Comparison of ENCODE assay signal across 12 cellular contexts in the genomic region with DNA sequence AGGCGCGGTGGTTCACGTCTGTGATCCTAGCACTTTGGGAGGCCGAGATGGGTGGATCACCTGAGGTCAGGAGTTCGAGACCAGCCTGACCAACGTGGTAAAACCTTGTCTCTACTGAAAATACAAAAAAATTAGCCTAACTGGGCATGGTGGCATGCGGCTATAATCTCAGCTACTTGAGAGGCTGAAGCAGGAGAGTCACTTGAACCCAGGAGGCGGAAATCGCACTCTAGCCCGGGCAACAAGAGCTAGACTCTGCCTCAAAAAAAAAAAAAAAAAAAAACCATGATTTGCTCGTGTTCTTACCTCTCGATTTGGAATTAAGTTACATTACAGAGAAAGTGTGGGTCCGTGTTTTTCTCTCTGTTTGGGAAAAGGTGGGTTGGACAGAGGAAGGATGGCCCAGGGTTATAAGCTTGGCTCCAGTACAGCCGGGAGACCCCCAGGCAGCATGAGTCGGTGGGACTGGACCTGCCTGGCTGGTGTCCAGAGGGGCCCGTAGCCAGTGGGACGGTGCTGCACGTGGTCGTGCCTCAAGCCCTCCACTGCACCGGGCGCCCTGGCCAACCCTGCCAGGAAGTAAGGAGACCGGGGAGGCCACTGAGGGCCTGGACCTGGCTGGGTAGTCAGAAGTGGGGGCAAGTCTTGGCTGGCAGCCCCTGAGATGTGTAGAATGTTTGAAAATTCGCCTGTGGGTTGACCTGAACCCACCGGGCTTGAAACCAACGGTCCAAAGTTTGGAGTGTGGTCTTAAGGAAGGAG. TPM values are rescaled to one million over a fixed set of nuclear protein-coding genes. Genes with fewer than 3 reads are reported as not detected.
DNase-seq lines count a peak whose midpoint lies in the region; ATAC-seq and TF ChIP-seq lines count a peak whose summit lies in the region.
"Had no signal": no experiment of that assay in that cellular context is flagged by ENCODE, and none has a peak within 500 bp of the region (broad histone marks: within the 10 kb centered on the region; RNA-seq: fewer than 3 reads in every experiment).

No MANE protein-coding gene starts in this region.

- no peak overlapping the region for H3K4me3 Mint-ChIP-seq in activated CD8-positive, alpha-beta memory T cell treated with anti-CD3 and anti-CD28 coated beads, Interleukin-2, amount 10 ng/mL, durations not matched to agents 7 days and 5 days
- peak overlapping the region; percentile 18 for H3K4me3 Mint-ChIP-seq in nephron progenitor cell

- H3K4me3 ChIP-seq in ascending aorta (no peak overlapping the region), BE2C (ENCODE audit: low read depth, low read length) (no peak overlapping the region)
- H3K4me3 ChIP-seq: gastrocnemius medialis, pancreas, suprapubic skin had no signal

- no peaks in the 10 kb centered on the region for H3K9me3 Mint-ChIP-seq in activated CD8-positive, alpha-beta memory T cell treated with anti-CD3 and anti-CD28 coated beads, Interleukin-2, amount 10 ng/mL, durations not matched to agents 7 days and 5 days (ENCODE audit: low read depth)
- no peaks in the 10 kb centered on the region for H3K9me3 Mint-ChIP-seq in activated naive CD4-positive, alpha-beta T cell treated with anti-CD3 and anti-CD28 coated beads, Interleukin-2, amount 50 U/mL, for 72 hours
- H3K9me3 Mint-ChIP-seq in nephron progenitor cell: no peaks in the 10 kb centered on the region

- TF ChIP-seq CTCF in nephron progenitor cell (IDR thresholded peaks at IDR 0.05): no peak
- no peak for TF ChIP-seq CTCF in ascending aorta (IDR thresholded peaks at IDR 0.05)
- TF ChIP-seq CTCF in BE2C (IDR thresholded peaks at IDR 0.05; ENCODE audit: low read depth, low read length): no peak

- peaks cover 19 to 29% of the 10 kb centered on the region in 2 donors for H3K4me1 ChIP-seq in ascending aorta
- H3K4me1 ChIP-seq in BE2C: no peaks in the 10 kb centered on the region

- H3K27me3 Mint-ChIP-seq in activated CD8-positive, alpha-beta memory T cell treated with anti-CD3 and anti-CD28 coated beads, Interleukin-2, amount 10 ng/mL, durations not matched to agents 7 days and 5 days: peaks cover 6% of the 10 kb centered on the region
- H3K27me3 Mint-ChIP-seq in nephron progenitor cell (ENCODE audit: low read depth, poor library complexity): peaks cover 28% of the 10 kb centered on the region

- H3K27ac ChIP-seq in ascending aorta: no peak overlapping the region
- H3K27ac ChIP-seq: gastrocnemius medialis, pancreas, suprapubic skin had no signal

- ATAC-seq in activated CD8-positive, alpha-beta memory T cell treated with anti-CD3 and anti-CD28 coated beads, Interleukin-2, amount 10 ng/mL, durations not matched to agents 7 days and 5 days: no peak
- ATAC-seq in activated naive CD4-positive, alpha-beta T cell treated with anti-CD3 and anti-CD28 coated beads, Interleukin-2, amount 50 U/mL, for 72 hours: no peak
- ATAC-seq in GM18909 (IDR thresholded peaks at IDR 0.05; ENCODE audit: poor library complexity, unreplicated experiment): no peak
- ATAC-seq: gastrocnemius medialis, pancreas had no signal

- peak overlapping the region; percentile 29 for H3K27ac Mint-ChIP-seq in activated CD8-positive, alpha-beta memory T cell treated with anti-CD3 and anti-CD28 coated beads, Interleukin-2, amount 10 ng/mL, durations not matched to agents 7 days and 5 days
- H3K27ac Mint-ChIP-seq in activated naive CD4-positive, alpha-beta T cell treated with anti-CD3 and anti-CD28 coated beads, Interleukin-2, amount 50 U/mL, for 72 hours: peak overlapping the region; percentile 96 to 100
- no peak overlapping the region for H3K27ac Mint-ChIP-seq in nephron progenitor cell

- H3K9me3 ChIP-seq in ascending aorta: no peaks in the 10 kb centered on the region
- H3K9me3 ChIP-seq in BE2C: no peaks in the 10 kb centered on the region
- H3K9me3 ChIP-seq: gastrocnemius medialis, pancreas, suprapubic skin had no signal

- H3K36me3 Mint-ChIP-seq in activated CD8-positive, alpha-beta memory T cell treated with anti-CD3 and anti-CD28 coated beads, Interleukin-2, amount 10 ng/mL, durations not matched to agents 7 days and 5 days: peaks cover 40% of the 10 kb centered on the region
- H3K36me3 Mint-ChIP-seq in activated naive CD4-positive, alpha-beta T cell treated with anti-CD3 and anti-CD28 coated beads, Interleukin-2, amount 50 U/mL, for 72 hours: peaks cover 24 to 36% of the 10 kb centered on the region in 2 donors
- H3K36me3 Mint-ChIP-seq in nephron progenitor cell (ENCODE audit: low read depth): peaks cover 24% of the 10 kb centered on the region

- CTCF ChIA-PET in activated CD8-positive, alpha-beta memory T cell treated with anti-CD3 and anti-CD28 coated beads, Interleukin-2, amount 10 ng/mL, durations not matched to agents 7 days and 5 days (lab: Charles Lee): interaction anchor here (0.6 kb wide), 1 partner anchor 25 kb away, joined by 4 read pairs; no protein-coding TSS in a partner anchor
- CTCF ChIA-PET in HEK293T (lab: Yijun Ruan, JAX): no interaction called here

- H3K4me1 Mint-ChIP-seq in activated CD8-positive, alpha-beta memory T cell treated with anti-CD3 and anti-CD28 coated beads, Interleukin-2, amount 10 ng/mL, durations not matched to agents 7 days and 5 days: peaks cover 42% of the 10 kb centered on the region
- H3K4me1 Mint-ChIP-seq in nephron progenitor cell: peaks cover 32% of the 10 kb centered on the region

- H3K36me3 ChIP-seq in ascending aorta (peaks cover 20 to 37% of the 10 kb centered on the region in 2 donors), BE2C (peaks cover 36% of the 10 kb centered on the region)

- no peak for DNase-seq in activated CD8-positive, alpha-beta memory T cell treated with anti-CD3 and anti-CD28 coated beads, Interleukin-2, amount 10 ng/mL, durations not matched to agents 7 days and 5 days
- DNase-seq in activated CD8-positive, alpha-beta memory T cell treated with anti-CD3 and anti-CD28 coated beads, Interleukin-2, amount 50 U/mL, for 48 hours: no peak
- DNase-seq in HEK293T (ENCODE audit: extremely low spot score): no peak
- DNase-seq in activated naive CD4-positive, alpha-beta T cell treated with anti-CD3 and anti-CD28 coated beads, Interleukin-2, amount 50 U/mL, for 72 hours (ENCODE audit: low spot score in 2 of 2): no peak
- no peak for DNase-seq in nephron progenitor cell
- DNase-seq in ascending aorta (ENCODE audit: low spot score in 2 of 2): no peak
- no peak for DNase-seq in BE2C
- DNase-seq: DMS153, gastrocnemius medialis had no signal

- POLR2A ChIA-PET in HEK293T (lab: Yijun Ruan, JAX): interaction anchor here (1.3 to 2.8 kb wide), 2 partner anchors 10 to 172 kb away, joined by 4 to 16 read pairs; a partner anchor contains a TSS

- intact Hi-C loops in ascending aorta (cut with DNase I): no loop called here

- peaks cover 15% of the 10 kb centered on the region for H3K27me3 ChIP-seq in ascending aorta
- H3K27me3 ChIP-seq in BE2C: peaks cover 5% of the 10 kb centered on the region; the same call in 1 of the 2 replicates

TF ChIP-seq in HEK293T, 16 proteins besides CTCF, POLR2A, EP300 and RAD21:
- TF ChIP-seq HDGF (IDR thresholded peaks at IDR 0.05; ENCODE audit: borderline replicate concordance) (no peak), ZNF384 (IDR thresholded peaks at IDR 0.05) (peak; percentile 49; the same call in 1 of the 2 replicates)

RNA-seq across cellular contexts. Expression of a gene that starts 3.7 kb away (rescaled TPM):
- total RNA-seq in activated CD8-positive, alpha-beta memory T cell treated with anti-CD3 and anti-CD28 coated beads, Interleukin-2, amount 10 ng/mL, durations not matched to agents 7 days and 5 days: 1,000 to 10,000 TPM; 1,331 to 1,537 TPM
- total RNA-seq in activated naive CD4-positive, alpha-beta T cell treated with anti-CD3 and anti-CD28 coated beads, Interleukin-2, amount 50 U/mL, for 72 hours: 1,000 to 10,000 TPM; 1,495 to 1,747 TPM
- total RNA-seq in ascending aorta: 3,111 TPM
- 4,587 TPM for polyA plus RNA-seq in BE2C (2012; ENCODE audit: insufficient read depth, insufficient read length, low read depth)

RNA-seq across cellular contexts. Expression of a gene that starts 8.1 kb away (rescaled TPM):
- under 1 TPM; 0.03 to 0.12 TPM for total RNA-seq in activated CD8-positive, alpha-beta memory T cell treated with anti-CD3 and anti-CD28 coated beads, Interleukin-2, amount 10 ng/mL, durations not matched to agents 7 days and 5 days
- total RNA-seq in activated naive CD4-positive, alpha-beta T cell treated with anti-CD3 and anti-CD28 coated beads, Interleukin-2, amount 50 U/mL, for 72 hours: under 1 TPM; 0.09 to 0.14 TPM
- total RNA-seq in ascending aorta: not detected
- 28.2 TPM for polyA plus RNA-seq in BE2C (2012; ENCODE audit: insufficient read depth, insufficient read length, low read depth)

RNA-seq across cellular contexts. Expression of a gene that starts 34.5 kb away (rescaled TPM):
- total RNA-seq in activated CD8-positive, alpha-beta memory T cell treated with anti-CD3 and anti-CD28 coated beads, Interleukin-2, amount 10 ng/mL, durations not matched to agents 7 days and 5 days: 100 to 1,000 TPM; 275 to 283 TPM
- 100 to 1,000 TPM; 194 to 298 TPM for total RNA-seq in activated naive CD4-positive, alpha-beta T cell treated with anti-CD3 and anti-CD28 coated beads, Interleukin-2, amount 50 U/mL, for 72 hours
- 15.8 TPM for total RNA-seq in ascending aorta
- 146 TPM for polyA plus RNA-seq in BE2C (2012; ENCODE audit: insufficient read depth, insufficient read length, low read depth)

RNA-seq across cellular contexts. Expression of a gene that starts 37.2 kb away (rescaled TPM):
- 10 to 100 TPM; 43.3 to 48.9 TPM for total RNA-seq in activated CD8-positive, alpha-beta memory T cell treated with anti-CD3 and anti-CD28 coated beads, Interleukin-2, amount 10 ng/mL, durations not matched to agents 7 days and 5 days
- total RNA-seq in activated naive CD4-positive, alpha-beta T cell treated with anti-CD3 and anti-CD28 coated beads, Interleukin-2, amount 50 U/mL, for 72 hours: 10 to 100 TPM; 24.5 to 29.3 TPM
- total RNA-seq in ascending aorta: 32.7 TPM
- 162 TPM for polyA plus RNA-seq in BE2C (2012; ENCODE audit: insufficient read depth, insufficient read length, low read depth)

RNA-seq across cellular contexts. Expression of a gene that starts 40.5 kb away (rescaled TPM):
- 10 to 100 TPM; 19.3 to 20.4 TPM for total RNA-seq in activated CD8-positive, alpha-beta memory T cell treated with anti-CD3 and anti-CD28 coated beads, Interleukin-2, amount 10 ng/mL, durations not matched to agents 7 days and 5 days
- 10 to 100 TPM in 1 of 2 donors, 1 to 10 TPM in 1; 4.2 to 30.2 TPM for total RNA-seq in activated naive CD4-positive, alpha-beta T cell treated with anti-CD3 and anti-CD28 coated beads, Interleukin-2, amount 50 U/mL, for 72 hours
- 56.4 TPM for total RNA-seq in ascending aorta
- 17.9 TPM for polyA plus RNA-seq in BE2C (2012; ENCODE audit: insufficient read depth, insufficient read length, low read depth)

Comparison
In these comparisons a context has a peak if more than half of its experiments do, and no peak if none do; other contexts are left out.
1. RNA of a gene that starts 34.5 kb away (total RNA-seq): 194 to 298 TPM in activated naive CD4-positive, alpha-beta T cell treated with anti-CD3 and anti-CD28 coated beads, Interleukin-2, amount 50 U/mL, for 72 hours and 275 to 283 TPM in activated CD8-positive, alpha-beta memory T cell treated with anti-CD3 and anti-CD28 coated beads, Interleukin-2, amount 10 ng/mL, durations not matched to agents 7 days and 5 days; 15.8 TPM in ascending aorta (single experiment); every median in the first group is over 10 times any median in the second.